ENCODE assay signal across 8 cellular contexts in genomic region chr2:160062283-160063005, GRCh38. TPM values are rescaled to one million over a fixed set of nuclear protein-coding genes. Genes with fewer than 3 reads are reported as not detected.
DNase-seq lines count a peak whose midpoint lies in the region; ATAC-seq, FAIRE-seq and TF ChIP-seq lines count a peak whose summit lies in the region.

Gene PLA2R1 (minus strand): TSS chr2:160062615. CDS start chr2:160062403, 212 bp downstream.

- no peaks in the 10 kb centered on the region for H3K9me1 ChIP-seq in keratinocyte (ENCODE audit: control insufficient read depth, extremely low read depth, insufficient read depth, low read length)

- H3K9me3 ChIP-seq in keratinocyte (ENCODE audit: control insufficient read depth, low read depth, low read length) (no peaks in the 10 kb centered on the region), skeletal muscle tissue (ENCODE audit: control insufficient read depth in 3 of 3, low read length in 3 of 3) (no peaks in the 10 kb centered on the region)

- no peak for TF ChIP-seq CTCF in AG04449 (IDR thresholded peaks at IDR 0.05; ENCODE audit: insufficient read depth, low read length, missing control alignments)
- TF ChIP-seq CTCF in cardiac fibroblast (IDR thresholded peaks at IDR 0.05; ENCODE audit: low read depth, low read length): no peak
- TF ChIP-seq CTCF in keratinocyte (optimal IDR thresholded peaks at IDR 0.05 in 1 of 3, IDR thresholded peaks at IDR 0.05 in 1 of 3, conservative IDR thresholded peaks at IDR 0.05 in 1 of 3; ENCODE audit: extremely low read depth in 1 of 3, insufficient read depth in 2 of 3, low read length in 3 of 3): no peak

- POLR2A ChIA-PET in AG04449 (lab: Yijun Ruan, JAX): no interaction called here

- no peak for DNase-seq in AG04449 (ENCODE audit: low read depth, low spot score)
- DNase-seq in HuH-7.5 (ENCODE audit: low spot score): peak; percentile 43
- peak; percentile 42 to 82 for DNase-seq in cardiac fibroblast (ENCODE audit: low read depth in 2 of 2)
- no peak for DNase-seq in keratinocyte (ENCODE audit: low read depth, low spot score)
- DNase-seq in inferior parietal cortex (ENCODE audit: extremely low spot score): no peak
- no peak for DNase-seq in NCI-H2107 (lab: John Stamatoyannopoulos, UW)

- peak within 1 kb of the TSS; percentile 98 for H2AFZ ChIP-seq in keratinocyte (ENCODE audit: control insufficient read depth, low read length)

- CTCF ChIA-PET in AG04449 (lab: Yijun Ruan, JAX): interaction anchor here (0.8 kb wide), 1 partner anchor 16 kb away, joined by 3 read pairs; no protein-coding TSS in a partner anchor

- peaks cover 19% of the 10 kb centered on the region for H3K4me1 ChIP-seq in keratinocyte (ENCODE audit: control insufficient read depth, extremely low read depth, insufficient read depth, low read length)
- H3K4me1 ChIP-seq in skeletal muscle tissue (ENCODE audit: control insufficient read depth in 3 of 3, insufficient read depth in 3 of 3, low read length in 3 of 3): peaks cover 3 to 5% (median 5%) of the 10 kb centered on the region in 3 donors

- FAIRE-seq in keratinocyte (lab: Jason Lieb, UNC): no peak

- dilution Hi-C loops in keratinocyte (cut with MboI; ENCODE audit: extremely low pct_ligation_motif_present, low sequenced_read_pairs): no loop called here

- H4K20me1 ChIP-seq in keratinocyte (ENCODE audit: control insufficient read depth, extremely low read depth, insufficient read depth, low read length): no peaks in the 10 kb centered on the region

- H3K9ac ChIP-seq in keratinocyte (ENCODE audit: control insufficient read depth, extremely low read depth, insufficient read depth, low read length): peak within 1 kb of the TSS; percentile 74
- H3K9ac ChIP-seq in skeletal muscle tissue (ENCODE audit: low read depth in 1 of 3, low read length in 3 of 3): peak within 1 kb of the TSS; percentile 64 to 74 (median 72)

- H3K4me2 ChIP-seq in keratinocyte (ENCODE audit: control insufficient read depth, extremely low read depth, insufficient read depth, low read depth, low read length): peak within 1 kb of the TSS; percentile 94

- no peak for ATAC-seq in HG03280 (IDR thresholded peaks at IDR 0.05; ENCODE audit: unreplicated experiment)

- H3K36me3 ChIP-seq in keratinocyte (ENCODE audit: control insufficient read depth in 2 of 2, extremely low read depth in 1 of 2, insufficient read depth in 2 of 2, low read length in 2 of 2): peaks cover 0 to 2% of the 10 kb centered on the region in 2 experiments
- no peaks in the 10 kb centered on the region for H3K36me3 ChIP-seq in skeletal muscle tissue (ENCODE audit: control insufficient read depth in 3 of 3, insufficient read depth in 3 of 3, low read length in 3 of 3)

- H3K27ac ChIP-seq in keratinocyte (ENCODE audit: control insufficient read depth, insufficient read depth, low read length) (peak within 1 kb of the TSS; percentile 24), skeletal muscle tissue (ENCODE audit: low read depth, low read length) (no peak within 1 kb of the TSS)

- H3K27me3 ChIP-seq in keratinocyte (ENCODE audit: control insufficient read depth, extremely low read depth, insufficient read depth, low read length) (no peaks in the 10 kb centered on the region), skeletal muscle tissue (ENCODE audit: control insufficient read depth in 3 of 3, insufficient read depth in 3 of 3, low read length in 3 of 3) (peaks cover 0 to 7% (median 6%) of the 10 kb centered on the region in 3 donors)

- peaks cover 4% of the 10 kb centered on the region for H3K79me2 ChIP-seq in keratinocyte (ENCODE audit: control insufficient read depth, insufficient read depth, low read length)

- peak within 1 kb of the TSS; percentile 67 for H3K4me3 ChIP-seq in AG04449 (ENCODE audit: low read depth, low read length)
- H3K4me3 ChIP-seq in cardiac fibroblast (replicated peaks in 1 of 2; ENCODE audit: low read depth in 2 of 2, low read length in 2 of 2): peak within 1 kb of the TSS; percentile 71 to 72
- H3K4me3 ChIP-seq in keratinocyte (ENCODE audit: control insufficient read depth in 2 of 3, extremely low read depth in 1 of 3, insufficient read depth in 2 of 3, low read depth in 1 of 3, low read length in 3 of 3): peak within 1 kb of the TSS; percentile 80 to 83 (median 81)
- H3K4me3 ChIP-seq in skeletal muscle tissue (ENCODE audit: low read length in 3 of 3): peak within 1 kb of the TSS; percentile 75 to 81 (median 78)

RNA-seq across cellular contexts. Expression of gene PLA2R1, which starts in this region (rescaled TPM):
- 7.6 to 13.2 TPM (median 12.3 TPM) in 3 replicates for polyA plus RNA-seq in keratinocyte
- 9.3 TPM for polyA plus RNA-seq in keratinocyte (2011; ENCODE audit: low read depth)
- polyA plus RNA-seq in keratinocyte (2011; cell fraction: cytosol; rRNA removed): 2.8 and 4.1 TPM in 2 replicates
- 19.0 and 20.2 TPM in 2 replicates for polyA plus RNA-seq in keratinocyte (2011; cell fraction: nucleus; rRNA removed)
- 6.6 and 8.5 TPM in 2 replicates for polyA plus RNA-seq in keratinocyte (2012; ENCODE audit: low replicate concordance)
- 1.7 to 15.0 TPM (median 13.4 TPM) in 3 replicates for polyA minus RNA-seq in keratinocyte
- 6.1 TPM for polyA minus RNA-seq in keratinocyte (2011; cell fraction: cytosol; rRNA and poly(A)+ RNA removed)
- polyA minus RNA-seq in keratinocyte (2011; cell fraction: nucleus; rRNA and poly(A)+ RNA removed): 14.7 and 37.3 TPM in 2 replicates
- total RNA-seq in skeletal muscle tissue: 2.6 TPM

Comparison
In these comparisons a context has a peak if more than half of its experiments do, and no peak if none do; other contexts are left out.
1. DNase-seq: peak in HuH-7.5 (single experiment) and cardiac fibroblast (2 of 2); none in AG04449 (single experiment), keratinocyte (single experiment), inferior parietal cortex (single experiment) and NCI-H2107 (single experiment).
2. Peak in every context shown above with its lines, with median percentiles within 50 percentile points of each other: H3K4me3 ChIP-seq.